In genomic region chr7:82319674-82320118, GRCh38 we compare ENCODE assay signal across 9 cellular contexts.
DNase-seq lines count a peak whose midpoint lies in the region; ATAC-seq and TF ChIP-seq lines count a peak whose summit lies in the region.
"Had no signal": no experiment of that assay in that cellular context is flagged by ENCODE, and none has a peak within 500 bp of the region (broad histone marks: within the 10 kb centered on the region; RNA-seq: fewer than 3 reads in every experiment).

No MANE protein-coding gene starts in this region.

- no peaks in the 10 kb centered on the region for H3K36me3 ChIP-seq in lung (ENCODE audit: control insufficient read depth in 2 of 2, insufficient read depth in 2 of 2, low read length in 2 of 2)

- ATAC-seq in lung (ENCODE audit: insufficient read depth, low FRiP score) (no peak), HG03175 (IDR thresholded peaks at IDR 0.05; ENCODE audit: unreplicated experiment) (no peak)
- ATAC-seq: activated T-helper 17 cell treated with anti-CD3 and anti-CD28 coated beads, Interleukin-2, amount 50 U/mL, for 72 hours had no signal

- TF ChIP-seq CTCF in lung (IDR thresholded peaks at IDR 0.05; ENCODE audit: control extremely low read depth, extremely low read depth) = no peak

- H3K27ac ChIP-seq in caudate nucleus (ENCODE audit: low read depth, low read length) (peak overlapping the region; percentile 39), lung (ENCODE audit: low read depth in 1 of 2, low read length in 1 of 2) (peak overlapping the region in 1 of 2 donors; percentile 60)

- peaks cover 1 to 3% of the 10 kb centered on the region in 2 donors for H3K4me1 ChIP-seq in lung (ENCODE audit: control insufficient read depth in 2 of 2, insufficient read depth in 2 of 2, low read length in 2 of 2)

- H3K27me3 ChIP-seq in lung (ENCODE audit: control insufficient read depth, insufficient read depth) = no peaks in the 10 kb centered on the region

- DNase-seq in A172 (ENCODE audit: low spot score) = peak; percentile 16
- DNase-seq in NCI-H1694 (lab: John Stamatoyannopoulos, UW) = peak; percentile 98
- DNase-seq in caudate nucleus (lab: John Stamatoyannopoulos, UW) = peak in 56 of 61 donors; percentile 4 to 80 (median 46)
- peak; percentile 30 for DNase-seq in lung (ENCODE audit: low spot score)
- DNase-seq in activated naive CD4-positive, alpha-beta T cell (lab: John Stamatoyannopoulos, UW) = no peak
- DNase-seq in stimulated activated CD4-positive, alpha-beta T cell treated with anti-CD3 and anti-CD28 coated beads, Interleukin-2, amount 100 ng/mL, for 24 hours = no peak
- no peak for DNase-seq in activated T-cell treated with anti-CD3 and anti-CD28 coated beads, Interleukin-2, amount 50 U/mL, for 1 hour

- no peak overlapping the region for H3K4me3 ChIP-seq in lung

- 53 to 78% methylated on average over 4 of the region's 4 CpGs for WGBS in lung, 2 donors

- no peaks in the 10 kb centered on the region for H3K9me3 ChIP-seq in lung (ENCODE audit: control insufficient read depth in 2 of 2, insufficient read depth in 1 of 2, low read length in 1 of 2)

Comparison
In these comparisons a context has a peak if more than half of its experiments do, and no peak if none do; other contexts are left out.
1. DNase-seq: peak in A172 (single experiment), NCI-H1694 (single experiment), caudate nucleus (56 of 61) and lung (single experiment); none in activated naive CD4-positive, alpha-beta T cell (0 of 4), stimulated activated CD4-positive, alpha-beta T cell treated with anti-CD3 and anti-CD28 coated beads, Interleukin-2, amount 100 ng/mL, for 24 hours (0 of 2) and activated T-cell treated with anti-CD3 and anti-CD28 coated beads, Interleukin-2, amount 50 U/mL, for 1 hour (single experiment).